Comparison of ENCODE assay signal across 14 cellular contexts in the genomic region with DNA sequence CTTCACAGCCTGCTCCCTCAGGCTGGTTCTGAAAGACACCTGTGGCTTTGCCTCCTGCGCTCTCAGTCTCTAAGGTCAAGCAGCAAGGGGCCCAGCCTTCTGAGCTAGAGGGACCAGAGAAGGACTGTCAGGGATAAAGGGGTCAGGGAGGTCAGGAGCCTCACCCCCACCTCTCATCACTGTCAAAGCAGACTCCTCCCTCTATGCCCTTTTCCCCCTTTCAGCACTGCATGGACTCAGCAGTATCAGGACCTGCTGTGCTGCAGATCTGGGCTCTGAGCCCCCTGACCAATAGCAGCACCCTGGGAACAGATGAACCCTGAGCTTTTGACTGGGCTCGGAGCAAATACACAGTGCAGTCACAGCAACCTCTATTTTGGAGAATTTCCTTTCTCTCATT.
"Had no signal": no experiment of that assay in that cellular context is flagged by ENCODE, and none has a peak within 500 bp of the region (broad histone marks: within the 10 kb centered on the region; RNA-seq: fewer than 3 reads in every experiment).

No MANE protein-coding gene starts in this region.

- H3K4me3 ChIP-seq: breast epithelium, pancreas, uterus had no signal

- H3K4me1 ChIP-seq: foreskin keratinocyte had no signal

- H3K9me3 Mint-ChIP-seq: natural killer cell; T-helper 2 cell treated with Interferon-gamma antibody and Interleukin-4, amounts not matched to agents 5 μg/mL and 100 μg/mL, for 36 hours had no signal

- H3K36me3 ChIP-seq: breast epithelium, pancreas, uterus had no signal

- H3K4me3 Mint-ChIP-seq: activated naive CD8-positive, alpha-beta T cell; natural killer cell; T-helper 2 cell treated with Interferon-gamma antibody and Interleukin-4, amounts not matched to agents 5 μg/mL and 100 μg/mL, for 36 hours had no signal

- DNase-seq: activated CD4-positive, alpha-beta T cell treated with anti-CD3 and anti-CD28 coated beads, Interleukin-2, amount 50 U/mL, for 4 hours; activated gamma-delta T cell; activated T-cell treated with anti-CD3 and anti-CD28 coated beads, Interleukin-2, amount 50 U/mL, for 1 hour; anterior cingulate cortex; foreskin keratinocyte; left colon; natural killer cell; pancreas; stimulated activated CD4-positive, alpha-beta T cell treated with anti-CD3 and anti-CD28 coated beads, Interleukin-15, amount 100 ng/mL, for 24 hours; stimulated activated CD4-positive, alpha-beta T cell treated with anti-CD3 and anti-CD28 coated beads, Interleukin-4, amount 100 ng/mL, for 24 hours; uterus had no signal

- H3K9me3 ChIP-seq: breast epithelium, pancreas, uterus had no signal

- H3K27ac Mint-ChIP-seq: activated naive CD8-positive, alpha-beta T cell; natural killer cell; T-helper 2 cell treated with Interferon-gamma antibody and Interleukin-4, amounts not matched to agents 5 μg/mL and 100 μg/mL, for 36 hours had no signal

- H3K27ac ChIP-seq: breast epithelium, foreskin keratinocyte, pancreas, uterus had no signal

- H3K36me3 Mint-ChIP-seq: activated naive CD8-positive, alpha-beta T cell; natural killer cell had no signal

- H3K27me3 ChIP-seq: breast epithelium, foreskin keratinocyte, pancreas, uterus had no signal

- H3K27me3 Mint-ChIP-seq: activated naive CD8-positive, alpha-beta T cell had no signal
